In the genomic region with DNA sequence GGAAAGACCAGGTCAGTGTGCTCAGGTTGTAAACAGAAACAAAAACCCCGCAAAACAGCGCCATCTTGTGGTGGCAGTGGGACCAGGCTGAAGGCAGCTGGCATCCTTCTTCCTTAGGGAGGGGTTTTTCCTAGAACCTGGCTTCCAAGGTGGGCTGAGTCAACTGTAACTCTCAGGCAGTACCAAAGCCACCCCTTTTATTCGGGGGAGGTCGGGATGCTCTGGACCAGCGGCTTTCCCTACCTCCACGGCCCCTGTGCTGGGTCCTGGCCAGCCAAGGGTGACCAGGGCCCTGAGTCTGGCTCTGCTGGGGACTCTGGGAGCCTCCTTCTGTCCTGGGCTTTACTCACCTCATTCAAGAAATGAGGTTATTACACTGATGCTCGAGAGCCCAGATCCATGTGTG, we compare ENCODE assay signal across 8 cellular contexts.
DNase-seq lines count a peak whose midpoint lies in the region; ATAC-seq and TF ChIP-seq lines count a peak whose summit lies in the region.

No MANE protein-coding gene starts in this region.

- no peaks in the 10 kb centered on the region for H3K4me1 Mint-ChIP-seq in activated CD4-positive, alpha-beta memory T cell treated with anti-CD3 and anti-CD28 coated beads for 36 hours (ENCODE audit: low read depth)

- ATAC-seq in HG03039 (IDR thresholded peaks at IDR 0.05; ENCODE audit: unreplicated experiment) = no peak

- no peak overlapping the region for H3K23ac ChIP-seq in mesenchymal stem cell (ENCODE audit: low read length in 2 of 2)

- DNase-seq in AG09309 (ENCODE audit: low read depth) = peak; percentile 4
- DNase-seq in GM19240 (ENCODE audit: insufficient read length, low spot score) = peak; percentile 76
- peak; percentile 4 for DNase-seq in NCI-H510A (lab: John Stamatoyannopoulos, UW)
- DNase-seq in activated CD4-positive, alpha-beta memory T cell treated with anti-CD3 and anti-CD28 coated beads for 36 hours = peak; percentile 75
- peak; percentile 58 for DNase-seq in effector CD4-positive, alpha-beta T cell
- DNase-seq in mesenchymal stem cell = peak; percentile 62
- peak; percentile 24 to 48 for DNase-seq in stimulated activated CD8-positive, alpha-beta memory T cell treated with anti-CD3 and anti-CD28 coated beads, Interleukin-4, amount 100 ng/mL, for 4 hours (ENCODE audit: low read depth in 2 of 2, low spot score in 1 of 2)

- no peak overlapping the region for H4K91ac ChIP-seq in mesenchymal stem cell (ENCODE audit: low read length)

- H2AK5ac ChIP-seq in mesenchymal stem cell (ENCODE audit: low read length, severe bottlenecking) = no peak overlapping the region

- H3K27me3 ChIP-seq in mesenchymal stem cell (ENCODE audit: control insufficient read depth in 1 of 2, insufficient read depth in 1 of 2, low read length in 2 of 2) = peaks cover 59 to 70% of the 10 kb centered on the region in 2 experiments

- no peak overlapping the region for H4K8ac ChIP-seq in mesenchymal stem cell (ENCODE audit: low read length)

- no peak overlapping the region for H2BK5ac ChIP-seq in mesenchymal stem cell (ENCODE audit: low read depth, low read length, poor library complexity, severe bottlenecking)

- H3K27ac Mint-ChIP-seq in activated CD4-positive, alpha-beta memory T cell treated with anti-CD3 and anti-CD28 coated beads for 36 hours = no peak overlapping the region

- H2BK15ac ChIP-seq in mesenchymal stem cell (ENCODE audit: low read depth, poor library complexity, severe bottlenecking) = no peak overlapping the region

- H3K4me2 ChIP-seq in mesenchymal stem cell (ENCODE audit: low read length, poor library complexity, severe bottlenecking) = no peak overlapping the region

- CTCF ChIA-PET in activated CD4-positive, alpha-beta memory T cell treated with anti-CD3 and anti-CD28 coated beads for 36 hours (lab: Charles Lee) = interaction anchor here (0.6 to 1.5 kb wide), 6 partner anchors 8 to 204 kb away, joined by 3 to 5 read pairs (median 3); no protein-coding TSS in a partner anchor

- no peak overlapping the region for H3K4me3 ChIP-seq in AG09309 (ENCODE audit: control insufficient read depth, low read depth, low read length)
- H3K4me3 ChIP-seq in mesenchymal stem cell (ENCODE audit: insufficient read depth in 1 of 2, low read depth in 1 of 2, low read length in 2 of 2) = no peak overlapping the region

- no peak overlapping the region for H3K18ac ChIP-seq in mesenchymal stem cell (ENCODE audit: low read depth in 1 of 2, low read length in 2 of 2)

- no peaks in the 10 kb centered on the region for H3K36me3 ChIP-seq in mesenchymal stem cell (ENCODE audit: control insufficient read depth in 1 of 2, insufficient read depth in 2 of 2, low read depth in 1 of 2, low read length in 2 of 2)

- no peak overlapping the region for H3K14ac ChIP-seq in mesenchymal stem cell (ENCODE audit: low read length in 2 of 2)

- H3K9me3 ChIP-seq in mesenchymal stem cell (ENCODE audit: control insufficient read depth, low read length) = no peaks in the 10 kb centered on the region

- H3K79me1 ChIP-seq in mesenchymal stem cell (replicated peaks; ENCODE audit: low read length, poor library complexity, severe bottlenecking) = no peaks in the 10 kb centered on the region

- no peak overlapping the region for H3K9ac ChIP-seq in mesenchymal stem cell (ENCODE audit: low read length)

- no peak overlapping the region for H3K27ac ChIP-seq in mesenchymal stem cell (ENCODE audit: low read length, poor library complexity, severe bottlenecking)

- H2BK12ac ChIP-seq in mesenchymal stem cell (ENCODE audit: low read length in 2 of 2) = no peak overlapping the region

- no peaks in the 10 kb centered on the region for H3K36me3 Mint-ChIP-seq in activated CD4-positive, alpha-beta memory T cell treated with anti-CD3 and anti-CD28 coated beads for 36 hours

- no peak overlapping the region for H2BK120ac ChIP-seq in mesenchymal stem cell (ENCODE audit: low read depth, low read length)

- POLR2A ChIA-PET in activated CD4-positive, alpha-beta memory T cell treated with anti-CD3 and anti-CD28 coated beads for 36 hours (lab: Charles Lee) = no interaction called here

- H3K9me3 Mint-ChIP-seq in activated CD4-positive, alpha-beta memory T cell treated with anti-CD3 and anti-CD28 coated beads for 36 hours = no peaks in the 10 kb centered on the region

- TF ChIP-seq CTCF in AG09309 (IDR thresholded peaks at IDR 0.05; ENCODE audit: control insufficient read depth, insufficient read depth, low read depth, low read length, missing control alignments) = peak; percentile 93

- H3K4me3 Mint-ChIP-seq in activated CD4-positive, alpha-beta memory T cell treated with anti-CD3 and anti-CD28 coated beads for 36 hours = no peak overlapping the region

- H3K4ac ChIP-seq in mesenchymal stem cell (ENCODE audit: low read depth in 1 of 2, low read length in 2 of 2) = no peak overlapping the region

- WGBS in mesenchymal stem cell = 4% methylated on average over 7 of the region's 7 CpGs

- peaks cover 26% of the 10 kb centered on the region for H3K27me3 Mint-ChIP-seq in activated CD4-positive, alpha-beta memory T cell treated with anti-CD3 and anti-CD28 coated beads for 36 hours

- intact Hi-C loops in activated CD4-positive, alpha-beta memory T cell treated with anti-CD3 and anti-CD28 coated beads for 36 hours (cut with micrococcal nuclease) = loop anchor here (1.0 to 5.0 kb wide), 2 partner anchors 181 to 202 kb away; no protein-coding TSS in a partner anchor

- H2AFZ ChIP-seq in mesenchymal stem cell (ENCODE audit: low read depth, low read length) = no peak overlapping the region

- no peaks in the 10 kb centered on the region for H3K4me1 ChIP-seq in mesenchymal stem cell (ENCODE audit: control insufficient read depth, insufficient read depth, low read depth, low read length)

Comparison
In these comparisons a context has a peak if more than half of its experiments do, and no peak if none do; other contexts are left out.
1. DNase-seq: peak in every context shown above with its lines; median percentile 76 in GM19240; 75 in activated CD4-positive, alpha-beta memory T cell treated with anti-CD3 and anti-CD28 coated beads for 36 hours; 62 in mesenchymal stem cell; 58 in effector CD4-positive, alpha-beta T cell; 36 in stimulated activated CD8-positive, alpha-beta memory T cell treated with anti-CD3 and anti-CD28 coated beads, Interleukin-4, amount 100 ng/mL, for 4 hours; 4 in AG09309; 4 in NCI-H510A.